Comparison of ENCODE assay signal across 2 cellular contexts in the genomic region with DNA sequence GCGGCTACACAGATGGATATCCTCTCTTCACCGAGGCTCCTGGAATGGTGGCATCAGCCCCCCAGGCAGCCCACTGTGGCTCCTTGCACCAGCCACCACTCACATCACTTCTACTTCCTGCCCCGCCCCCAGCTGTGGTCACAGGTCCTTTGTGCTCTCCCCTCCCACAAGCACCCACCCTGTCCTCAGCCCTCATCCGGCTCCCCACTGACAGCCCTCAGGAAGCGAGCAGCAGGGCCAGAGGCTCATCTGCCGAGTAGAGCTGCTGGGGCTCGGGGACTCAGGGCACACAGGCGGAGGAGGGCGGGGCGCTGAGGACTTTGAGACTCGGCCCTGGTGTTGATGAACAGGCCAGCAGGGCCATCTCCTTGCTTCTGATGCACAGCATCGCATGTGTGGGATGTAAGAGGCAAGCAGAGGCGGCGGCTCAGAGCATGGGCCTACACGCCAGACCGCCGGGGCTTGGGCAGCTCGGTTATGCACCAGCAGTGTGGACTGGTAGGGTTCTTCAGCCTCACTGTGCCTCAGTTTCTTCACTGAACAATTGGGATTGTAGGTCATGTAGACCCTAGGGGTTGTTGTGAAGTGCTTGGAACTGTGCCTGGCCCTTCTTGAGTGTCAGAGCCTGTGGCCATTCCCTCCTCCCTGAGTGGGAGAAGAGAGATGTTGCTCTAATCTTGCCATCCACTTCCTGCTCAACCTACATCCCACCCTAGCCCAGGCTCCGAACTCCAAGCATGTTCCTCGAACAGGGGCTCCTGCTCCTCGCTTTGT.
TF ChIP-seq lines count a peak whose summit lies in the region.

Gene PRF1, minus strand, starts transcription at position 77 of the 774 bp plus-strand sequence. CDS start 1,839 bp downstream, outside the sequence.

TF ChIP-seq in SK-N-SH, 30 proteins besides CTCF, POLR2A, EP300 and RAD21 (continued from another document):
- no peak for TF ChIP-seq ZBTB33 (IDR thresholded peaks at IDR 0.05; ENCODE audit: borderline replicate concordance, low read depth)
- TF ChIP-seq RFX5 (IDR thresholded peaks at IDR 0.05; ENCODE audit: low read length) = no peak
- TF ChIP-seq NRF1 (IDR thresholded peaks at IDR 0.05; ENCODE audit: low read depth, low read length) = no peak
- no peak for TF ChIP-seq MEF2A (IDR thresholded peaks at IDR 0.05; ENCODE audit: borderline replicate concordance, low read depth)
- TF ChIP-seq SIN3A (IDR thresholded peaks at IDR 0.05; ENCODE audit: borderline replicate concordance, low read depth, low read length) = no peak
- TF ChIP-seq CHD2 (IDR thresholded peaks at IDR 0.05; ENCODE audit: low read length, partially characterized antibody) = no peak
- no peak for TF ChIP-seq REST (IDR thresholded peaks at IDR 0.05; ENCODE audit: low read depth, low read length)
- no peak for TF ChIP-seq MAX (IDR thresholded peaks at IDR 0.05; ENCODE audit: low read depth)
- no peak for TF ChIP-seq YY1 (IDR thresholded peaks at IDR 0.05; ENCODE audit: low read depth)
- no peak for TF ChIP-seq USF2 (IDR thresholded peaks at IDR 0.05; ENCODE audit: borderline replicate concordance, low read depth, low read length)
- no peak for TF ChIP-seq FOXJ3 (CRISPR knock-in tag; IDR thresholded peaks at IDR 0.05)
- TF ChIP-seq TAF1 (IDR thresholded peaks at IDR 0.05; ENCODE audit: borderline replicate concordance, low read depth, low read length) = no peak

TF ChIP-seq in HEK293T, 16 proteins besides CTCF, POLR2A, EP300 and RAD21 (continued from another document):
- TF ChIP-seq, protein P1, sequence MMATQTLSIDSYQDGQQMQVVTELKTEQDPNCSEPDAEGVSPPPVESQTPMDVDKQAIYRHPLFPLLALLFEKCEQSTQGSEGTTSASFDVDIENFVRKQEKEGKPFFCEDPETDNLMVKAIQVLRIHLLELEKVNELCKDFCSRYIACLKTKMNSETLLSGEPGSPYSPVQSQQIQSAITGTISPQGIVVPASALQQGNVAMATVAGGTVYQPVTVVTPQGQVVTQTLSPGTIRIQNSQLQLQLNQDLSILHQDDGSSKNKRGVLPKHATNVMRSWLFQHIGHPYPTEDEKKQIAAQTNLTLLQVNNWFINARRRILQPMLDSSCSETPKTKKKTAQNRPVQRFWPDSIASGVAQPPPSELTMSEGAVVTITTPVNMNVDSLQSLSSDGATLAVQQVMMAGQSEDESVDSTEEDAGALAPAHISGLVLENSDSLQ (IDR thresholded peaks at IDR 0.05) = no peak
- TF ChIP-seq TARDBP (IDR thresholded peaks at IDR 0.05) (no peak), SP1 (IDR thresholded peaks at IDR 0.05) (no peak), CTBP1 (IDR thresholded peaks at IDR 0.05; ENCODE audit: borderline replicate concordance) (no peak)
